ENCODE assay signal across 8 cellular contexts in genomic region chr22:20263409-20264281, GRCh38. TPM values are rescaled to one million over a fixed set of nuclear protein-coding genes. Genes with fewer than 3 reads are reported as not detected.
A peak's percentile ranks its signal among the peaks of the same experiment; 100 is the strongest.
DNase-seq lines count a peak whose midpoint lies in the region; TF ChIP-seq lines count a peak whose summit lies in the region.
"Not testable (repeated sequence)": the region's sequence is repeated elsewhere in the genome, so short reads cannot be mapped to it uniquely, and the experiment has no call there.
"Had no signal": no experiment of that assay in that cellular context is flagged by ENCODE, and none has a peak within 500 bp of the region (broad histone marks: within the 10 kb centered on the region; RNA-seq: fewer than 3 reads in every experiment).

No MANE protein-coding gene starts in this region.

- not testable (repeated sequence) for H3K27ac Mint-ChIP-seq in glutamatergic neuron (ENCODE audit: unreplicated experiment); neural crest cell (ENCODE audit: unreplicated experiment)

- H3K36me3 ChIP-seq in thyroid gland, result not testable (repeated sequence)

- not testable (repeated sequence) for H3K27me3 ChIP-seq in thyroid gland

- peak overlapping the region; percentile 69 for H3K4me3 Mint-ChIP-seq in glutamatergic neuron (ENCODE audit: unreplicated experiment)
- H3K4me3 Mint-ChIP-seq in neural crest cell, result peak overlapping the region; percentile 80

- H3K9me3 Mint-ChIP-seq in glutamatergic neuron (ENCODE audit: unreplicated experiment); neural crest cell: not testable (repeated sequence)

- H3K27ac ChIP-seq in angular gyrus (ENCODE audit: low read depth, low read length) (peak overlapping the region; percentile 59), cingulate gyrus (ENCODE audit: low read depth, low read length) (peak overlapping the region; percentile 85)
- not testable (repeated sequence) for H3K27ac ChIP-seq in thyroid gland

- H3K4me1 ChIP-seq in thyroid gland, result peaks cover 10 to 12% of the 10 kb centered on the region in 2 donors

- in situ Hi-C loops in ACHN (cut with HindIII; ENCODE audit: low pct_ligation_motif_present, low pct_unique_long_range_greater_than_20kb, low sequenced_read_pairs); G401 (cut with HindIII; ENCODE audit: low sequenced_read_pairs): not testable (repeated sequence)

- WGBS in thyroid gland, 2 donors, result 81 to 85% methylated on average over 7 to 14 of the region's 17 CpGs

- not testable (repeated sequence) for H3K27me3 Mint-ChIP-seq in glutamatergic neuron (ENCODE audit: unreplicated experiment); neural crest cell (ENCODE audit: low read depth)

- DNase-seq in ACHN (peak; percentile 37), G401 (ENCODE audit: low spot score) (peak; percentile 14), thyroid gland (peak; percentile 21)
- not testable (repeated sequence) for DNase-seq in glutamatergic neuron; neural crest cell (ENCODE audit: low read depth, low spot score)

- H3K9me3 ChIP-seq in thyroid gland, result not testable (repeated sequence)

- not testable (repeated sequence) for TF ChIP-seq POLR2A in thyroid gland (IDR thresholded peaks at IDR 0.05)

- peaks cover 13% of the 10 kb centered on the region for H3K4me1 Mint-ChIP-seq in glutamatergic neuron (ENCODE audit: low read depth, unreplicated experiment)
- H3K4me1 Mint-ChIP-seq in neural crest cell, result peaks cover 14% of the 10 kb centered on the region

- intact Hi-C loops in thyroid gland (cut with DNase I), result not testable (repeated sequence)

- TF ChIP-seq CTCF in glutamatergic neuron (IDR thresholded peaks at IDR 0.05; ENCODE audit: partially characterized antibody, unreplicated experiment); neural crest cell (conservative IDR thresholded peaks at IDR 0.05); thyroid gland (IDR thresholded peaks at IDR 0.05): not testable (repeated sequence)

- not testable (repeated sequence) for H3K4me3 ChIP-seq in thyroid gland (replicated peaks in 1 of 3)

- H3K36me3 Mint-ChIP-seq in glutamatergic neuron (ENCODE audit: unreplicated experiment); neural crest cell (ENCODE audit: low read depth): not testable (repeated sequence)

RNA-seq across cellular contexts. Expression of gene RTN4R, which starts 4.5 kb away (rescaled TPM):
- total RNA-seq in G401 (2014; rRNA removed; shearing (Covaris generic)), result 39.2 and 50.4 TPM in 2 replicates
- total RNA-seq in glutamatergic neuron (ENCODE audit: unreplicated experiment) (38.3 TPM), neural crest cell (17.9 and 19.0 TPM in 2 replicates), thyroid gland (1 to 10 TPM; 4.0 to 8.6 (median 5.9) TPM)
- total RNA-seq: GM23248 had no signal

RNA-seq across cellular contexts. Expression of gene DGCR6L, which starts 56.2 kb away (rescaled TPM):
- 54.1 and 59.2 TPM in 2 replicates for total RNA-seq in G401 (2014; rRNA removed; shearing (Covaris generic))
- 24.1 TPM for total RNA-seq in glutamatergic neuron (ENCODE audit: unreplicated experiment)
- total RNA-seq in neural crest cell, result 52.1 and 58.7 TPM in 2 replicates
- total RNA-seq in thyroid gland, result 100 to 1,000 TPM in 2 of 4 donors, 10 to 100 TPM in 2; 62.5 to 123 (median 90.8) TPM
